In the genomic region with DNA sequence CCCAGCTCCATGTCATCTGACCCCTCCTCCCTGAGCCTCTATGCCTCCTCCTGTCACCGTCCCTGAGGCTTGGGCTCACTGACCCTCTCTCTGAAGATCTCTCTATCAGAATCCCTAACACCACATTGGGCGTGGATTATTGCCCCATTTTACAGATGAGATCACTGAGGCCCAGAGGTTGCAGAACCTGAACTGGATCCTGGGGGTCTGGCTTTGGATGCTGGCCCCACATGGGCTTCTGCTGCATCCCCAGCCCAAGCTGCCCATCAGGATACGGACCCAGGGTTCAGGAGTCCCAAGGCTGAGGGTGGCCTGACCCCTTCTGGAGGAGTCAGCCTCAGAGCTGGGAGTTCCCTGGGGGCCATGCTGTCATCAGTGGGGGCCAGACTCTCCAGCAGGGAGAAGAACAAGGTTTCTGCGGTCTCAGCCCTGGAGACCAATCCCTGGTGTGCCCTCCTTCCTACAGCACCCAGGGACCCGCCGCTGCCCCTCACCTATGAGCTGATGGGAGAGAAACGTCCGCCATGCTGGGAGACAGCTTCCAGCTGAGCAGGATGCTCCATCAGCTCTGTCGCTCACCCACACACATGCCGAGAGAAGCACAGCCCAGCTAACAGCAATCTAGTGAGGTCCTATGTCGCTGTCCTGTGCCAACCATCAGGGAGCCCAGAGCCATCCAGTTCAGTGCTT, we compare ENCODE assay signal across 29 cellular contexts.
DNase-seq lines count a peak whose midpoint lies in the region; ATAC-seq and TF ChIP-seq lines count a peak whose summit lies in the region.
"Had no signal": no experiment of that assay in that cellular context is flagged by ENCODE, and none has a peak within 500 bp of the region (broad histone marks: within the 10 kb centered on the region; RNA-seq: fewer than 3 reads in every experiment).

No MANE protein-coding gene starts in this region.

- no peaks in the 10 kb centered on the region for H3K27me3 Mint-ChIP-seq in activated naive CD4-positive, alpha-beta T cell treated with anti-CD3 and anti-CD28 coated beads, Interleukin-2, amount 50 U/mL, for 24 hours
- peaks cover 39% of the 10 kb centered on the region for H3K27me3 Mint-ChIP-seq in dendritic cell treated with granulocyte-macrophage colony-stimulating factor and Interleukin-4, amounts not matched to agents 40 ng/mL and 50 ng/mL, for 4 days
- H3K27me3 Mint-ChIP-seq: B cell had no signal

- TF ChIP-seq CTCF in KMS-11 (conservative IDR thresholded peaks at IDR 0.05; ENCODE audit: low read depth, low read length) (no peak), WERI-Rb-1 (IDR thresholded peaks at IDR 0.05; ENCODE audit: low read depth, low read length) (no peak)

- peak overlapping the region; percentile 96; the same call in 1 of the 2 replicates for H3K4me2 ChIP-seq in KMS-11

- no peaks in the 10 kb centered on the region for H4K20me1 ChIP-seq in KMS-11 (ENCODE audit: insufficient read depth)

- no peaks in the 10 kb centered on the region for H3K36me3 Mint-ChIP-seq in activated naive CD4-positive, alpha-beta T cell treated with anti-CD3 and anti-CD28 coated beads, Interleukin-2, amount 50 U/mL, for 24 hours
- no peaks in the 10 kb centered on the region for H3K36me3 Mint-ChIP-seq in dendritic cell treated with granulocyte-macrophage colony-stimulating factor and Interleukin-4, amounts not matched to agents 40 ng/mL and 50 ng/mL, for 4 days (ENCODE audit: low read depth)
- H3K36me3 Mint-ChIP-seq: activated naive CD8-positive, alpha-beta T cell treated with anti-CD3 and anti-CD28 coated beads, Interleukin-2, amount 10 ng/mL, durations not matched to agents 7 days and 5 days had no signal

- H3K9me3 ChIP-seq in WERI-Rb-1 (ENCODE audit: severe bottlenecking): no peaks in the 10 kb centered on the region
- H3K9me3 ChIP-seq: prostate gland, right lobe of liver had no signal

- no peak overlapping the region for H2AFZ ChIP-seq in KMS-11 (ENCODE audit: low read depth)

- ATAC-seq in HG02588 (IDR thresholded peaks at IDR 0.05; ENCODE audit: unreplicated experiment): no peak
- ATAC-seq: activated CD8-positive, alpha-beta T cell treated with anti-CD3 and anti-CD28 coated beads, Interleukin-2, amount 10 ng/mL, durations not matched to agents 7 days and 5 days; GM12878; right lobe of liver had no signal

- peak overlapping the region; percentile 85 for H3K4me3 Mint-ChIP-seq in activated naive CD4-positive, alpha-beta T cell treated with anti-CD3 and anti-CD28 coated beads, Interleukin-2, amount 50 U/mL, for 24 hours
- H3K4me3 Mint-ChIP-seq in dendritic cell treated with granulocyte-macrophage colony-stimulating factor and Interleukin-4, amounts not matched to agents 40 ng/mL and 50 ng/mL, for 4 days: no peak overlapping the region
- H3K4me3 Mint-ChIP-seq: activated CD8-positive, alpha-beta T cell treated with anti-CD3 and anti-CD28 coated beads, Interleukin-2, amount 10 ng/mL, durations not matched to agents 7 days and 5 days; H9 had no signal

- no peak for DNase-seq in activated naive CD4-positive, alpha-beta T cell treated with anti-CD3 and anti-CD28 coated beads, Interleukin-2, amount 50 U/mL, for 16 hours
- DNase-seq in posterior vena cava (ENCODE audit: low spot score): peak; percentile 66
- no peak for DNase-seq in WERI-Rb-1
- no peak for DNase-seq in NCI-H2227 (lab: John Stamatoyannopoulos, UW; ENCODE audit: unreplicated experiment)
- DNase-seq: ACHN; activated CD8-positive, alpha-beta T cell treated with anti-CD3 and anti-CD28 coated beads, Interleukin-2, amount 10 ng/mL, durations not matched to agents 7 days and 5 days; activated effector memory CD4-positive, alpha-beta T cell treated with Interleukin-2 at 50 U/mL for 16 hours; activated naive CD8-positive, alpha-beta T cell treated with anti-CD3 and anti-CD28 coated beads, Interleukin-2, amount 10 ng/mL, durations not matched to agents 7 days and 5 days; cortex of kidney; erythroblast; H9; hypothalamus; Karpas-422; NCI-H1436 treated with DMSO at 0.1 percent for 48 hours; NCI-H2081 treated with DMSO at 0.1 percent for 48 hours; NCI-H446; NCI-H774; right lobe of liver; stimulated activated CD4-positive, alpha-beta T cell treated with anti-CD3 and anti-CD28 coated beads, Interleukin-12 subunit alpha, Interleukin-12 subunit beta, amount 100 ng/mL, for 4 hours; stimulated activated CD4-positive, alpha-beta T cell treated with anti-CD3 and anti-CD28 coated beads, Interleukin-2, amount 100 ng/mL, for 48 hours; substantia nigra; SW 1271 had no signal

- H3K27ac Mint-ChIP-seq in activated naive CD4-positive, alpha-beta T cell treated with anti-CD3 and anti-CD28 coated beads, Interleukin-2, amount 50 U/mL, for 24 hours: peak overlapping the region; percentile 30
- peak overlapping the region; percentile 99 for H3K27ac Mint-ChIP-seq in dendritic cell treated with granulocyte-macrophage colony-stimulating factor and Interleukin-4, amounts not matched to agents 40 ng/mL and 50 ng/mL, for 4 days

- H3K27ac ChIP-seq in KMS-11 (peak overlapping the region; percentile 98; the same call in 1 of the 2 replicates), WERI-Rb-1 (no peak overlapping the region)
- H3K27ac ChIP-seq: prostate gland, right lobe of liver had no signal

- no peak overlapping the region for H3K9ac ChIP-seq in KMS-11

- H3K4me1 Mint-ChIP-seq in activated naive CD4-positive, alpha-beta T cell treated with anti-CD3 and anti-CD28 coated beads, Interleukin-2, amount 50 U/mL, for 24 hours: peaks cover 85% of the 10 kb centered on the region
- peaks cover 99% of the 10 kb centered on the region for H3K4me1 Mint-ChIP-seq in dendritic cell treated with granulocyte-macrophage colony-stimulating factor and Interleukin-4, amounts not matched to agents 40 ng/mL and 50 ng/mL, for 4 days (ENCODE audit: low read depth)

- intact Hi-C loops in dendritic cell treated with granulocyte-macrophage colony-stimulating factor and Interleukin-4, amounts not matched to agents 40 ng/mL and 50 ng/mL, for 4 days (cut with micrococcal nuclease): no loop called here
- intact Hi-C loops in posterior vena cava (cut with DNase I): no loop called here

- H3K9me3 Mint-ChIP-seq in activated naive CD4-positive, alpha-beta T cell treated with anti-CD3 and anti-CD28 coated beads, Interleukin-2, amount 50 U/mL, for 24 hours: no peaks in the 10 kb centered on the region
- no peaks in the 10 kb centered on the region for H3K9me3 Mint-ChIP-seq in dendritic cell treated with granulocyte-macrophage colony-stimulating factor and Interleukin-4, amounts not matched to agents 40 ng/mL and 50 ng/mL, for 4 days
- H3K9me3 Mint-ChIP-seq: activated naive CD8-positive, alpha-beta T cell treated with anti-CD3 and anti-CD28 coated beads, Interleukin-2, amount 10 ng/mL, durations not matched to agents 7 days and 5 days; H9 had no signal

- H3K4me3 ChIP-seq in KMS-11 (IDR thresholded peaks at IDR 0.05; ENCODE audit: insufficient read depth, low read depth, low read length): no peak overlapping the region
- H3K4me3 ChIP-seq in WERI-Rb-1 (ENCODE audit: low read depth, low read length): no peak overlapping the region
- H3K4me3 ChIP-seq: GM12878, prostate gland, right lobe of liver had no signal

- no peaks in the 10 kb centered on the region for H3K79me2 ChIP-seq in KMS-11 (ENCODE audit: insufficient read depth, low read depth)

- H3K27me3 ChIP-seq in KMS-11 (ENCODE audit: insufficient read depth, low read depth) (no peaks in the 10 kb centered on the region), WERI-Rb-1 (ENCODE audit: insufficient read depth, low read depth, severe bottlenecking) (no peaks in the 10 kb centered on the region)
- H3K27me3 ChIP-seq: right lobe of liver had no signal

- H3K36me3 ChIP-seq in KMS-11 (ENCODE audit: insufficient read depth) (no peaks in the 10 kb centered on the region), WERI-Rb-1 (no peaks in the 10 kb centered on the region)
- H3K36me3 ChIP-seq: prostate gland, right lobe of liver had no signal

- peaks cover 94% of the 10 kb centered on the region for H3K4me1 ChIP-seq in KMS-11 (ENCODE audit: low read depth, poor library complexity, severe bottlenecking)
- H3K4me1 ChIP-seq: prostate gland had no signal
